9 cellular contexts compared by ENCODE assay signal in the genomic region with DNA sequence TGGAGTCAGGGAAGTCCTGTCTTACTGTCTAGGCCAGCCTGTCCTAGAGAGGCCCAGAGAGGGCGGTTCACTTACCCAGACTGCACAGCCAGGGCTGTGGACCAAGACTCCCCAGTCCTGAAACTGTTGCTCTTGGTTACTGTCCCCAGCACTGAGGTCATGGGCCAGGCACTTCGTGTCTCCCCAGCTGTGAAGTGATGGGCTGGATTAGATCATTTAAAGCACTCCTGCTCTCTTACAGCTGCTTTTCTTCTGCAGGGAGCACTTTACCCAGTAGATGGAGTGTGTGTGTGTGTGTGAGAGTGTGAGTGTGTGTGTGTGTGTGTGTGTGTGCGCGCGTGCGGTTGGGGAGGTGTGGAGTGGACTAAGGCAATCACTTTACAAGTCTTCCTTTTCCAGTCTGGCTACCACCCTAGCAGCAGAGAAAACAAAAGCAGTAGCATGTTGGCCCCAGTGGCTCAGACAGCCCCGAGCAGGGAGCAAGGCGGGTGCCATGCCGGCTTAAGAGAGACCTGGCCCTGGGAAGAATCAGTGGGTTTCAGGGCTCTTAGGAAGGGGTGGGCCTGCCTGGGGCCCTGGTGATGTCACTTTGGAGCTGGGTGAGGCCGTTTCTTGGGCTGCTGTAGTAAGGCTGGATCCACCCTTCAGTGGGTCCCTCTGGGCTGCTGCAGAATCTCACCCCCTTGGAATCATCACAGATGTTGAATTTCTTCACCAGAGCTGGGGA. TPM values are rescaled to one million over a fixed set of nuclear protein-coding genes. Genes with fewer than 3 reads are reported as not detected.
DNase-seq lines count a peak whose midpoint lies in the region; ATAC-seq, FAIRE-seq and TF ChIP-seq lines count a peak whose summit lies in the region.
"Had no signal": no experiment of that assay in that cellular context is flagged by ENCODE, and none has a peak within 500 bp of the region (broad histone marks: within the 10 kb centered on the region; RNA-seq: fewer than 3 reads in every experiment).

No MANE protein-coding gene starts in this region.

- peak; percentile 56 for ATAC-seq in GM19043 (IDR thresholded peaks at IDR 0.05; ENCODE audit: low read depth, unreplicated experiment)
- no peak for ATAC-seq in HG03095 (IDR thresholded peaks at IDR 0.05; ENCODE audit: unreplicated experiment)

- H3K27ac ChIP-seq in kidney (ENCODE audit: low read depth in 2 of 2, low read length in 2 of 2): peak overlapping the region; percentile 4 to 34
- peak overlapping the region; percentile 94 to 96 (median 96) for H3K27ac ChIP-seq in transverse colon

- H3K27me3 ChIP-seq in transverse colon: no peaks in the 10 kb centered on the region

- peaks cover 16% of the 10 kb centered on the region for H3K4me1 Mint-ChIP-seq in activated CD4-positive, alpha-beta memory T cell treated with anti-CD3 and anti-CD28 coated beads, Interleukin-2, amount 10 ng/mL, durations not matched to agents 7 days and 5 days

- no peak for TF ChIP-seq EP300 in transverse colon (IDR thresholded peaks at IDR 0.05; ENCODE audit: low read depth)

- H3K9ac ChIP-seq in kidney (ENCODE audit: low read length in 2 of 2): peak overlapping the region in 1 of 2 donors; percentile 61

- no peak for TF ChIP-seq POLR2A in transverse colon (IDR thresholded peaks at IDR 0.05)

- peak; percentile 41 for TF ChIP-seq CTCF in AG09309 (IDR thresholded peaks at IDR 0.05; ENCODE audit: control insufficient read depth, insufficient read depth, low read depth, low read length, missing control alignments)
- no peak for TF ChIP-seq CTCF in kidney (IDR thresholded peaks at IDR 0.05; ENCODE audit: borderline replicate concordance, extremely low read depth, insufficient read depth)
- peak in 2 of 5 experiments; percentile 14 to 44 for TF ChIP-seq CTCF in transverse colon (IDR thresholded peaks at IDR 0.05)

- in situ Hi-C loops in transverse colon (cut with MboI; ENCODE audit: low pct_ligation_motif_present in 1 of 4, low pct_unique_long_range_greater_than_20kb in 1 of 4, low sequenced_read_pairs in 3 of 4): loop anchor here in 1 of 4 donors (25.0 kb wide), 1 partner anchor 167 kb away; no protein-coding TSS in a partner anchor

- H3K4me3 ChIP-seq in AG09309 (ENCODE audit: control insufficient read depth, low read depth, low read length) (peak overlapping the region; percentile 94), kidney (ENCODE audit: low read length in 2 of 2) (peak overlapping the region; percentile 74 to 100), transverse colon (peak overlapping the region in 3 of 4 donors; percentile 18 to 83 (median 82))

- no peak overlapping the region for H3K4me3 Mint-ChIP-seq in activated CD4-positive, alpha-beta memory T cell treated with anti-CD3 and anti-CD28 coated beads, Interleukin-2, amount 10 ng/mL, durations not matched to agents 7 days and 5 days
- H3K4me3 Mint-ChIP-seq: dendritic cell treated with granulocyte-macrophage colony-stimulating factor and Interleukin-4, amounts not matched to agents 40 ng/mL and 50 ng/mL, for 4 days had no signal

- H3K36me3 ChIP-seq in kidney (ENCODE audit: control insufficient read depth in 1 of 2, insufficient read depth in 2 of 2, low read length in 2 of 2) (peaks cover 0 to 2% of the 10 kb centered on the region in 2 donors), transverse colon (no peaks in the 10 kb centered on the region)

- H3K36me3 Mint-ChIP-seq in activated CD4-positive, alpha-beta memory T cell treated with anti-CD3 and anti-CD28 coated beads, Interleukin-2, amount 10 ng/mL, durations not matched to agents 7 days and 5 days (ENCODE audit: low read depth): peaks cover 16% of the 10 kb centered on the region

- CTCF ChIA-PET in activated CD4-positive, alpha-beta memory T cell treated with anti-CD3 and anti-CD28 coated beads, Interleukin-2, amount 10 ng/mL, durations not matched to agents 7 days and 5 days (lab: Charles Lee): interaction anchor here (0.5 to 1.5 kb wide), 9 partner anchors 11 to 203 kb away, joined by 3 to 9 read pairs (median 3); no protein-coding TSS in a partner anchor

- no peaks in the 10 kb centered on the region for H3K9me3 ChIP-seq in kidney (ENCODE audit: control insufficient read depth in 1 of 2, low read length in 2 of 2)
- H3K9me3 ChIP-seq in transverse colon: no peaks in the 10 kb centered on the region

- intact Hi-C loops in kidney (cut with DNase I): no loop called here
- intact Hi-C loops in transverse colon (cut with DNase I; ENCODE audit: low total_unique reads): loop anchor here (5.0 to 10.0 kb wide), 2 partner anchors 80 to 157 kb away; no protein-coding TSS in a partner anchor

- no peak overlapping the region for H3K27ac Mint-ChIP-seq in activated CD4-positive, alpha-beta memory T cell treated with anti-CD3 and anti-CD28 coated beads, Interleukin-2, amount 10 ng/mL, durations not matched to agents 7 days and 5 days
- H3K27ac Mint-ChIP-seq: dendritic cell treated with granulocyte-macrophage colony-stimulating factor and Interleukin-4, amounts not matched to agents 40 ng/mL and 50 ng/mL, for 4 days had no signal

- DNase-seq in AG09309 (ENCODE audit: low read depth) (no peak), kidney (no peak), transverse colon (peak; percentile 50), activated gamma-delta T cell treated with Interleukin-2 at 50 U/mL for 16 hours (no peak), NCI-H187 treated with DMSO at 0.1 percent for 48 hours (lab: John Stamatoyannopoulos, UW) (no peak)
- DNase-seq in activated CD4-positive, alpha-beta memory T cell treated with anti-CD3 and anti-CD28 coated beads, Interleukin-2, amount 10 ng/mL, durations not matched to agents 7 days and 5 days: peak; percentile 49

- POLR2A ChIA-PET in activated CD4-positive, alpha-beta memory T cell treated with anti-CD3 and anti-CD28 coated beads, Interleukin-2, amount 10 ng/mL, durations not matched to agents 7 days and 5 days (lab: Charles Lee): interaction anchor here (0.9 kb wide), 1 partner anchor 160 kb away, joined by 6 read pairs; no protein-coding TSS in a partner anchor

- H3K4me1 ChIP-seq in kidney (ENCODE audit: control insufficient read depth in 1 of 2, insufficient read depth in 1 of 2, low read depth in 1 of 2, low read length in 2 of 2): peaks cover 0 to 17% of the 10 kb centered on the region in 2 donors
- H3K4me1 ChIP-seq in transverse colon: peaks cover 22 to 55% (median 32%) of the 10 kb centered on the region in 4 donors

- 48% methylated on average over 10 of the region's 10 CpGs; no CpG with 5 or more reads in 1 of the 2 donors for WGBS in transverse colon (ENCODE audit: low coverage in 1 of 2), 2 donors

- H3K9me3 Mint-ChIP-seq in activated CD4-positive, alpha-beta memory T cell treated with anti-CD3 and anti-CD28 coated beads, Interleukin-2, amount 10 ng/mL, durations not matched to agents 7 days and 5 days: no peaks in the 10 kb centered on the region
- H3K9me3 Mint-ChIP-seq: dendritic cell treated with granulocyte-macrophage colony-stimulating factor and Interleukin-4, amounts not matched to agents 40 ng/mL and 50 ng/mL, for 4 days had no signal

- H3K27me3 Mint-ChIP-seq in activated CD4-positive, alpha-beta memory T cell treated with anti-CD3 and anti-CD28 coated beads, Interleukin-2, amount 10 ng/mL, durations not matched to agents 7 days and 5 days: peaks cover 4% of the 10 kb centered on the region

- FAIRE-seq in kidney (lab: Jason Lieb, UNC): no peak

RNA-seq across cellular contexts. Expression of a gene that starts 2.4 kb away (rescaled TPM):
- total RNA-seq in activated CD4-positive, alpha-beta memory T cell treated with anti-CD3 and anti-CD28 coated beads, Interleukin-2, amount 10 ng/mL, durations not matched to agents 7 days and 5 days: 10 to 100 TPM; 17.4 to 18.0 TPM
- total RNA-seq in kidney (25.9 TPM), transverse colon (10 to 100 TPM; 40.0 to 82.1 (median 52.6) TPM)
- polyA plus RNA-seq in kidney (ENCODE audit: insufficient read depth, low read depth, low replicate concordance): 12.7 TPM

Comparison
In these comparisons a context has a peak if more than half of its experiments do, and no peak if none do; other contexts are left out.
1. DNase-seq: peak in activated CD4-positive, alpha-beta memory T cell treated with anti-CD3 and anti-CD28 coated beads, Interleukin-2, amount 10 ng/mL, durations not matched to agents 7 days and 5 days (single experiment) and transverse colon (single experiment); none in AG09309 (single experiment), kidney (single experiment), activated gamma-delta T cell treated with Interleukin-2 at 50 U/mL for 16 hours (single experiment) and NCI-H187 treated with DMSO at 0.1 percent for 48 hours (single experiment).
2. Peak in every context shown above with its lines, with median percentiles within 50 percentile points of each other: H3K4me3 ChIP-seq.